ENCODE assay signal across 12 cellular contexts in genomic region chr4:113784497-113785254, GRCh38. TPM values are rescaled to one million over a fixed set of nuclear protein-coding genes. Genes with fewer than 3 reads are reported as not detected.
DNase-seq lines count a peak whose midpoint lies in the region; ATAC-seq, FAIRE-seq and TF ChIP-seq lines count a peak whose summit lies in the region.
"Had no signal": no experiment of that assay in that cellular context is flagged by ENCODE, and none has a peak within 500 bp of the region (broad histone marks: within the 10 kb centered on the region; RNA-seq: fewer than 3 reads in every experiment).

No MANE protein-coding gene starts in this region.

- H3K27me3 Mint-ChIP-seq in CD4-positive, alpha-beta memory T cell, result no peaks in the 10 kb centered on the region

- no peak overlapping the region for H3K27ac Mint-ChIP-seq in CD4-positive, alpha-beta memory T cell
- H3K27ac Mint-ChIP-seq: nephron had no signal

- peak; percentile 47 to 96 (median 77) for ATAC-seq in right lobe of liver

- peak; percentile 85 for FAIRE-seq in bronchial epithelial cell (lab: Jason Lieb, UNC)
- FAIRE-seq: G401.6 had no signal

- H3K27ac ChIP-seq in right lobe of liver, result peak overlapping the region in 1 of 3 donors; percentile 33
- H3K27ac ChIP-seq in CD4-positive, alpha-beta memory T cell (ENCODE audit: low read depth, low read length), result no peak overlapping the region
- H3K27ac ChIP-seq: suprapubic skin had no signal

- peak; percentile 97 for DNase-seq in AG10803 (ENCODE audit: low read depth)
- DNase-seq in MG63, result peak; percentile 5
- peak; percentile 99 for DNase-seq in bronchial epithelial cell (ENCODE audit: low read depth)
- no peak for DNase-seq in right lobe of liver
- no peak for DNase-seq in T-helper 1 cell
- no peak for DNase-seq in NCI-H2227 treated with DMSO at 0.1 percent for 48 hours (lab: John Stamatoyannopoulos, UW)
- DNase-seq in anterior cingulate cortex (lab: John Stamatoyannopoulos, UW), result no peak
- no peak for DNase-seq in CD4-positive, alpha-beta memory T cell
- DNase-seq: NK-92 treated with Interleukin-12 subunit alpha and Interleukin-12 subunit beta, amount 100 ng/mL, for 24 hours had no signal

- H3K36me3 Mint-ChIP-seq in CD4-positive, alpha-beta memory T cell, result no peaks in the 10 kb centered on the region

- intact Hi-C loops in right lobe of liver (cut with DNase I), result no loop called here
- intact Hi-C loops in CD4-positive, alpha-beta memory T cell (cut with micrococcal nuclease), result loop anchor here (5.0 kb wide), 3 partner anchors 43 to 392 kb away; no protein-coding TSS in a partner anchor

- peaks cover 0 to 12% (median 0%) of the 10 kb centered on the region in 4 donors for H3K4me1 ChIP-seq in right lobe of liver
- H3K4me1 ChIP-seq in CD4-positive, alpha-beta memory T cell (ENCODE audit: insufficient read depth, low read length), result no peaks in the 10 kb centered on the region
- H3K4me1 ChIP-seq: suprapubic skin had no signal

- peaks cover 0 to 5% (median 0%) of the 10 kb centered on the region in 8 donors for H3K9me3 Mint-ChIP-seq in CD4-positive, alpha-beta memory T cell
- H3K9me3 Mint-ChIP-seq: nephron had no signal

- no peak overlapping the region for H3K4me3 Mint-ChIP-seq in CD4-positive, alpha-beta memory T cell
- H3K4me3 Mint-ChIP-seq: nephron had no signal

- no peak for TF ChIP-seq POLR2A in right lobe of liver (IDR thresholded peaks at IDR 0.05)

- H3K4me1 Mint-ChIP-seq in CD4-positive, alpha-beta memory T cell, result peaks cover 0 to 8% (median 2%) of the 10 kb centered on the region in 4 donors
- H3K4me1 Mint-ChIP-seq: nephron had no signal

- no peaks in the 10 kb centered on the region for H3K9me3 ChIP-seq in MG63
- H3K9me3 ChIP-seq in right lobe of liver, result no peaks in the 10 kb centered on the region
- no peaks in the 10 kb centered on the region for H3K9me3 ChIP-seq in CD4-positive, alpha-beta memory T cell (ENCODE audit: control insufficient read depth in 1 of 2, low read length in 2 of 2)
- H3K9me3 ChIP-seq: suprapubic skin had no signal

- H3K27me3 ChIP-seq in MG63, result no peaks in the 10 kb centered on the region
- no peaks in the 10 kb centered on the region for H3K27me3 ChIP-seq in bronchial epithelial cell (ENCODE audit: control insufficient read depth, insufficient read depth, low read length)
- H3K27me3 ChIP-seq in right lobe of liver, result no peaks in the 10 kb centered on the region
- no peaks in the 10 kb centered on the region for H3K27me3 ChIP-seq in CD4-positive, alpha-beta memory T cell (ENCODE audit: insufficient read depth, low read length)
- H3K27me3 ChIP-seq: suprapubic skin had no signal

- no peak for TF ChIP-seq CTCF in AG10803 (conservative IDR thresholded peaks at IDR 0.05; ENCODE audit: low read length)
- no peak for TF ChIP-seq CTCF in bronchial epithelial cell (IDR thresholded peaks at IDR 0.05; ENCODE audit: insufficient read depth, low read length, severe bottlenecking)
- no peak for TF ChIP-seq CTCF in right lobe of liver (IDR thresholded peaks at IDR 0.05)

- POLR2A ChIA-PET in CD4-positive, alpha-beta memory T cell (lab: Charles Lee; ENCODE audit: partially characterized antibody), result interaction anchor here (1.1 kb wide), 1 partner anchor 10 kb away, joined by 4 read pairs; no protein-coding TSS in a partner anchor

- CTCF ChIA-PET in CD4-positive, alpha-beta memory T cell (lab: Charles Lee; ENCODE audit: partially characterized antibody), result interaction anchor here (1.2 to 2.7 kb wide), 5 partner anchors 17 to 122 kb away, joined by 3 to 6 read pairs (median 3); no protein-coding TSS in a partner anchor

- no peak overlapping the region for H3K4me3 ChIP-seq in AG10803 (ENCODE audit: low read length)
- H3K4me3 ChIP-seq in MG63, result no peak overlapping the region
- no peak overlapping the region for H3K4me3 ChIP-seq in bronchial epithelial cell (ENCODE audit: low read depth, low read length)
- no peak overlapping the region for H3K4me3 ChIP-seq in right lobe of liver
- no peak overlapping the region for H3K4me3 ChIP-seq in CD4-positive, alpha-beta memory T cell (ENCODE audit: low read length in 2 of 2)
- H3K4me3 ChIP-seq: suprapubic skin had no signal

- no peaks in the 10 kb centered on the region for H3K36me3 ChIP-seq in MG63
- H3K36me3 ChIP-seq in bronchial epithelial cell (ENCODE audit: control insufficient read depth, insufficient read depth, low read length), result no peaks in the 10 kb centered on the region
- H3K36me3 ChIP-seq in right lobe of liver, result no peaks in the 10 kb centered on the region
- H3K36me3 ChIP-seq in CD4-positive, alpha-beta memory T cell (ENCODE audit: insufficient read depth, low read length), result no peaks in the 10 kb centered on the region
- H3K36me3 ChIP-seq: suprapubic skin had no signal

- WGBS in right lobe of liver (ENCODE audit: insufficient coverage, low coverage, low lambda C conversion rate, missing lambda C conversion rate), result 46% methylated on average over 2 of the region's 2 CpGs

RNA-seq across cellular contexts. Expression of gene CAMK2D, which starts 23.1 kb away (rescaled TPM):
- total RNA-seq in MG63 (2014; rRNA removed; shearing (Covaris generic); ENCODE audit: low replicate concordance), result 11.8 and 19.9 TPM in 2 replicates
- total RNA-seq in bronchial epithelial cell (50.8 and 62.2 TPM in 2 replicates), right lobe of liver (10 to 100 TPM; 17.0 to 30.6 (median 22.6) TPM)
- 10 to 100 TPM; 32.1 to 36.4 TPM for total RNA-seq in CD4-positive, alpha-beta memory T cell
- polyA plus RNA-seq in CD4-positive, alpha-beta memory T cell, result 10 to 100 TPM; 15.5 to 15.8 TPM

Comparison
In these comparisons a context has a peak if more than half of its experiments do, and no peak if none do; other contexts are left out.
1. DNase-seq: peak in AG10803 (single experiment), MG63 (single experiment) and bronchial epithelial cell (single experiment); none in right lobe of liver (0 of 3), T-helper 1 cell (0 of 5), NCI-H2227 treated with DMSO at 0.1 percent for 48 hours (single experiment), anterior cingulate cortex (0 of 58) and CD4-positive, alpha-beta memory T cell (0 of 5).